In the genomic region with DNA sequence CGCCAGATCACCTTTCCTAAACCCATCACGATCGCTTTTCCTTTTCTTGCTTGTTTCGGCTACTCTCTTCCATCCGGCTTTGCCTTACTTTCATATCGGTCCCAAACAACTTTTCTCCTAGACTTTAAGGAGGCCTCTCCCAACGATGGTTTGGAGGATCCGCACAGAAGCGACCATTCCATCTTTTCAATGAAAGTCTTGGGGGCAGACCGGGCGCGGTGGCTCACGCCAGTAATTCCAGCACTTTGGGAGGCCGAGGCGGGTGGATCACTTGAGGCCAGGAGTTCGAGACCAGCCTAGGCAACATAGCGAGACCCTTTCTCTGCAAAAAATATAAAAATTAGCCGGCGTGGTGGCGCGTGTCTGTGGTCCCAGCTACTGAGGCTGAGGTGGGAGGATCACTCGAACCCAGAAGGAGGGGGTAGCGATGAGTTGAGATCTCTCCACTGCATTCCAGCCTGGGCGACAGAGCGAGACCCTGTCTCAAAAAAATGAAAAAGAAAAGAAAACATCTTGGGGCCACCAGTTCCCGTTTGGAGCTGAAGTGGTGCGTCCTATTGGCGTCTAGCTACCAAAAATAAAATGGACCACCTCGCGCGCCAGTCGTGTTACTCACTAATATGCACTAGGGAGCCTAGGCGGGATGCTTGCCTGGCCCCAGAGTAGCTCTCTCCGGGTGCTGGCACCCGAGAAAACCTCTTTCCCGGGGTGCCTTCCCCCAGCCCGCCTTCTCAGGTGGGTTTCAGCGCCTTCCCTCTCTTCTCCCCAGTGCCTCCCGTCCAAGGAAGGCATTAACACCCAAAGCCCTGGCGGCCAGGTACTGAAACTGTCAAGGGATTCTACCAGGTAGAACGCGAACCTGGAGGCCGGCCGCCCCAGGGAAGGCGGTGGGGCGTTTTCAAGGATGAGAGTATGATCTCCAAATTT, we compare ENCODE assay signal across 1 cellular context.
TF ChIP-seq lines count a peak whose summit lies in the region.

No MANE protein-coding gene starts in this region.

TF ChIP-seq in HEK293, 187 proteins besides CTCF, POLR2A, EP300 and RAD21 (continued from another document and continues in another):
- TF ChIP-seq, protein P1, sequence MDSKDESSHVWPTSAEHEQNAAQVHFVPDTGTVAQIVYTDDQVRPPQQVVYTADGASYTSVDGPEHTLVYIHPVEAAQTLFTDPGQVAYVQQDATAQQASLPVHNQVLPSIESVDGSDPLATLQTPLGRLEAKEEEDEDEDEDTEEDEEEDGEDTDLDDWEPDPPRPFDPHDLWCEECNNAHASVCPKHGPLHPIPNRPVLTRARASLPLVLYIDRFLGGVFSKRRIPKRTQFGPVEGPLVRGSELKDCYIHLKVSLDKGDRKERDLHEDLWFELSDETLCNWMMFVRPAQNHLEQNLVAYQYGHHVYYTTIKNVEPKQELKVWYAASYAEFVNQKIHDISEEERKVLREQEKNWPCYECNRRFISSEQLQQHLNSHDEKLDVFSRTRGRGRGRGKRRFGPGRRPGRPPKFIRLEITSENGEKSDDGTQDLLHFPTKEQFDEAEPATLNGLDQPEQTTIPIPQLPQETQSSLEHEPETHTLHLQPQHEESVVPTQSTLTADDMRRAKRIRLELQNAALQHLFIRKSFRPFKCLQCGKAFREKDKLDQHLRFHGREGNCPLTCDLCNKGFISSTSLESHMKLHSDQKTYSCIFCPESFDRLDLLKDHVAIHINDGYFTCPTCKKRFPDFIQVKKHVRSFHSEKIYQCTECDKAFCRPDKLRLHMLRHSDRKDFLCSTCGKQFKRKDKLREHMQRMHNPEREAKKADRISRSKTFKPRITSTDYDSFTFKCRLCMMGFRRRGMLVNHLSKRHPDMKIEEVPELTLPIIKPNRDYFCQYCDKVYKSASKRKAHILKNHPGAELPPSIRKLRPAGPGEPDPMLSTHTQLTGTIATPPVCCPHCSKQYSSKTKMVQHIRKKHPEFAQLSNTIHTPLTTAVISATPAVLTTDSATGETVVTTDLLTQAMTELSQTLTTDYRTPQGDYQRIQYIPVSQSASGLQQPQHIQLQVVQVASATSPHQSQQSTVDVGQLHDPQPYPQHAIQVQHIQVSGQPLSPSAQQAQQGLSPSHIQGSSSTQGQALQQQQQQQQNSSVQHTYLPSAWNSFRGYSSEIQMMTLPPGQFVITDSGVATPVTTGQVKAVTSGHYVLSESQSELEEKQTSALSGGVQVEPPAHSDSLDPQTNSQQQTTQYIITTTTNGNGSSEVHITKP (tag by site-specific recombination; IDR thresholded peaks at IDR 0.05) = peak; percentile 92
- TF ChIP-seq TRIM28 (IDR thresholded peaks at IDR 0.05; ENCODE audit: borderline replicate concordance, low read length) (peak; percentile 8; the same call in 1 of the 2 replicates), ZNF121 (tag by site-specific recombination; IDR thresholded peaks at IDR 0.05) (peak; percentile 93), BCL11B (tag by site-specific recombination; IDR thresholded peaks at IDR 0.05; ENCODE audit: low read depth) (no peak), ZNF677 (tag by site-specific recombination; IDR thresholded peaks at IDR 0.05) (no peak), ZNF423 (tag by site-specific recombination; IDR thresholded peaks at IDR 0.05) (no peak), ZBTB7A (tag by site-specific recombination; IDR thresholded peaks at IDR 0.05; ENCODE audit: low read depth) (0 out of 2 replicates have a peak, but pooled peaks have one; percentile 71), GLI4 (tag by site-specific recombination; IDR thresholded peaks at IDR 0.05) (0 out of 2 replicates have a peak, but pooled peaks have one; percentile 9), GLIS2 (tag by site-specific recombination; IDR thresholded peaks at IDR 0.05) (peak; percentile 18; the same call in 1 of the 2 replicates), ZNF239 (tag by site-specific recombination; IDR thresholded peaks at IDR 0.05) (no peak), ZNF629 (tag by site-specific recombination; IDR thresholded peaks at IDR 0.05) (peak; percentile 12; the same call in 1 of the 2 replicates), ZNF366 (tag by site-specific recombination; conservative IDR thresholded peaks at IDR 0.05) (peak; percentile 85), ZNF600 (tag by site-specific recombination; IDR thresholded peaks at IDR 0.05) (peak; percentile 57), KLF1 (tag by site-specific recombination; IDR thresholded peaks at IDR 0.05) (0 out of 2 replicates have a peak, but pooled peaks have one; percentile 21), ZEB2 (tag by site-specific recombination; IDR thresholded peaks at IDR 0.05) (peak; percentile 90), ZNF670 (tag by site-specific recombination; IDR thresholded peaks at IDR 0.05; ENCODE audit: low read depth) (no peak), ZBTB17 (tag by site-specific recombination; IDR thresholded peaks at IDR 0.05) (peak; percentile 91), ZNF140 (tag by site-specific recombination; IDR thresholded peaks at IDR 0.05) (no peak), SETDB1 (IDR thresholded peaks at IDR 0.05; ENCODE audit: insufficient read length, low read length) (no peak), OVOL3 (tag by site-specific recombination; IDR thresholded peaks at IDR 0.05) (0 out of 2 replicates have a peak, but pooled peaks have one; percentile 16), ZNF791 (tag by site-specific recombination; IDR thresholded peaks at IDR 0.05) (no peak), PRDM1 (tag by site-specific recombination; IDR thresholded peaks at IDR 0.05) (peak; percentile 96), ZNF664 (tag by site-specific recombination; IDR thresholded peaks at IDR 0.05) (no peak), ZNF549 (tag by site-specific recombination; IDR thresholded peaks at IDR 0.05) (no peak), ZFHX2 (tag by site-specific recombination; conservative IDR thresholded peaks at IDR 0.05) (0 out of 2 replicates have a peak, but pooled peaks have one; percentile 27), ZNF521 (tag by site-specific recombination; IDR thresholded peaks at IDR 0.05) (no peak), ZIC2 (tag by site-specific recombination; IDR thresholded peaks at IDR 0.05) (no peak), ZNF302 (tag by site-specific recombination; IDR thresholded peaks at IDR 0.05; ENCODE audit: low read depth) (no peak), ZBTB48 (tag by site-specific recombination; IDR thresholded peaks at IDR 0.05) (0 out of 2 replicates have a peak, but pooled peaks have one; percentile 22), ZNF223 (tag by site-specific recombination; IDR thresholded peaks at IDR 0.05) (no peak), ZNF571 (tag by site-specific recombination; IDR thresholded peaks at IDR 0.05) (no peak), ZNF37A (tag by site-specific recombination; IDR thresholded peaks at IDR 0.05) (no peak), ZNF843 (tag by site-specific recombination; IDR thresholded peaks at IDR 0.05) (no peak), ZNF785 (tag by site-specific recombination; IDR thresholded peaks at IDR 0.05) (no peak), ZNF2 (tag by site-specific recombination; IDR thresholded peaks at IDR 0.05) (peak; percentile 27; the same call in 1 of the 2 replicates), ZNF777 (tag by site-specific recombination; IDR thresholded peaks at IDR 0.05; ENCODE audit: borderline replicate concordance) (peak; percentile 47; the same call in 1 of the 2 replicates), YY1 (tag by site-specific recombination; IDR thresholded peaks at IDR 0.05) (no peak), ZFP69B (tag by site-specific recombination; IDR thresholded peaks at IDR 0.05) (peak; percentile 12; the same call in 1 of the 2 replicates)
- TF ChIP-seq, protein P2, sequence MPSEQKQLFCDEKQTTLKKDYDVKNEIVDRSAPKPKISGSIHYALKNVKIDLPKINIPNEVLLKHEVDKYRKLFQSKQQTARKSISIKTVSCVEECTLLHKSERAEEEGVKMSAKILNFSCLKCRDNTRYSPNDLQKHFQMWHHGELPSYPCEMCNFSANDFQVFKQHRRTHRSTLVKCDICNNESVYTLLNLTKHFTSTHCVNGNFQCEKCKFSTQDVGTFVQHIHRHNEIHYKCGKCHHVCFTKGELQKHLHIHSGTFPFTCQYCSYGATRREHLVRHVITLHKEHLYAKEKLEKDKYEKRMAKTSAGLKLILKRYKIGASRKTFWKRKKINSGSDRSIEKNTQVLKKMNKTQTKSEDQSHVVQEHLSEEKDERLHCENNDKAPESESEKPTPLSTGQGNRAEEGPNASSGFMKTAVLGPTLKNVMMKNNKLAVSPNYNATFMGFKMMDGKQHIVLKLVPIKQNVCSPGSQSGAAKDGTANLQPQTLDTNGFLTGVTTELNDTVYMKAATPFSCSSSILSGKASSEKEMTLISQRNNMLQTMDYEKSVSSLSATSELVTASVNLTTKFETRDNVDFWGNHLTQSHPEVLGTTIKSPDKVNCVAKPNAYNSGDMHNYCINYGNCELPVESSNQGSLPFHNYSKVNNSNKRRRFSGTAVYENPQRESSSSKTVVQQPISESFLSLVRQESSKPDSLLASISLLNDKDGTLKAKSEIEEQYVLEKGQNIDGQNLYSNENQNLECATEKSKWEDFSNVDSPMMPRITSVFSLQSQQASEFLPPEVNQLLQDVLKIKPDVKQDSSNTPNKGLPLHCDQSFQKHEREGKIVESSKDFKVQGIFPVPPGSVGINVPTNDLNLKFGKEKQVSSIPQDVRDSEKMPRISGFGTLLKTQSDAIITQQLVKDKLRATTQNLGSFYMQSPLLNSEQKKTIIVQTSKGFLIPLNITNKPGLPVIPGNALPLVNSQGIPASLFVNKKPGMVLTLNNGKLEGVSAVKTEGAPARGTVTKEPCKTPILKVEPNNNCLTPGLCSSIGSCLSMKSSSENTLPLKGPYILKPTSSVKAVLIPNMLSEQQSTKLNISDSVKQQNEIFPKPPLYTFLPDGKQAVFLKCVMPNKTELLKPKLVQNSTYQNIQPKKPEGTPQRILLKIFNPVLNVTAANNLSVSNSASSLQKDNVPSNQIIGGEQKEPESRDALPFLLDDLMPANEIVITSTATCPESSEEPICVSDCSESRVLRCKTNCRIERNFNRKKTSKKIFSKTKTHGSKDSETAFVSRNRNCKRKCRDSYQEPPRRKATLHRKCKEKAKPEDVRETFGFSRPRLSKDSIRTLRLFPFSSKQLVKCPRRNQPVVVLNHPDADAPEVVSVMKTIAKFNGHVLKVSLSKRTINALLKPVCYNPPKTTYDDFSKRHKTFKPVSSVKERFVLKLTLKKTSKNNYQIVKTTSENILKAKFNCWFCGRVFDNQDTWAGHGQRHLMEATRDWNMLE (tag by site-specific recombination; conservative IDR thresholded peaks at IDR 0.05; ENCODE audit: low read depth) = 0 out of 2 replicates have a peak, but pooled peaks have one; percentile 2
- TF ChIP-seq, protein P3, sequence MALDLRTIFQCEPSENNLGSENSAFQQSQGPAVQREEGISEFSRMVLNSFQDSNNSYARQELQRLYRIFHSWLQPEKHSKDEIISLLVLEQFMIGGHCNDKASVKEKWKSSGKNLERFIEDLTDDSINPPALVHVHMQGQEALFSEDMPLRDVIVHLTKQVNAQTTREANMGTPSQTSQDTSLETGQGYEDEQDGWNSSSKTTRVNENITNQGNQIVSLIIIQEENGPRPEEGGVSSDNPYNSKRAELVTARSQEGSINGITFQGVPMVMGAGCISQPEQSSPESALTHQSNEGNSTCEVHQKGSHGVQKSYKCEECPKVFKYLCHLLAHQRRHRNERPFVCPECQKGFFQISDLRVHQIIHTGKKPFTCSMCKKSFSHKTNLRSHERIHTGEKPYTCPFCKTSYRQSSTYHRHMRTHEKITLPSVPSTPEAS (tag by site-specific recombination; IDR thresholded peaks at IDR 0.05) = 0 out of 2 replicates have a peak, but pooled peaks have one; percentile 8
- TF ChIP-seq, protein P4, sequence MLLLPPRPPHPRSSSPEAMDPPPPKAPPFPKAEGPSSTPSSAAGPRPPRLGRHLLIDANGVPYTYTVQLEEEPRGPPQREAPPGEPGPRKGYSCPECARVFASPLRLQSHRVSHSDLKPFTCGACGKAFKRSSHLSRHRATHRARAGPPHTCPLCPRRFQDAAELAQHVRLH (tag by site-specific recombination; IDR thresholded peaks at IDR 0.05) = peak; percentile 64; the same call in 1 of the 2 replicates
- TF ChIP-seq, protein P5, sequence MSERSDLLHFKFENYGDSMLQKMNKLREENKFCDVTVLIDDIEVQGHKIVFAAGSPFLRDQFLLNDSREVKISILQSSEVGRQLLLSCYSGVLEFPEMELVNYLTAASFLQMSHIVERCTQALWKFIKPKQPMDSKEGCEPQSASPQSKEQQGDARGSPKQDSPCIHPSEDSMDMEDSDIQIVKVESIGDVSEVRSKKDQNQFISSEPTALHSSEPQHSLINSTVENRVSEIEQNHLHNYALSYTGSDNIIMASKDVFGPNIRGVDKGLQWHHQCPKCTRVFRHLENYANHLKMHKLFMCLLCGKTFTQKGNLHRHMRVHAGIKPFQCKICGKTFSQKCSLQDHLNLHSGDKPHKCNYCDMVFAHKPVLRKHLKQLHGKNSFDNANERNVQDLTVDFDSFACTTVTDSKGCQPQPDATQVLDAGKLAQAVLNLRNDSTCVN (tag by site-specific recombination; optimal IDR thresholded peaks at IDR 0.05) = no peak
- TF ChIP-seq, protein P6, sequence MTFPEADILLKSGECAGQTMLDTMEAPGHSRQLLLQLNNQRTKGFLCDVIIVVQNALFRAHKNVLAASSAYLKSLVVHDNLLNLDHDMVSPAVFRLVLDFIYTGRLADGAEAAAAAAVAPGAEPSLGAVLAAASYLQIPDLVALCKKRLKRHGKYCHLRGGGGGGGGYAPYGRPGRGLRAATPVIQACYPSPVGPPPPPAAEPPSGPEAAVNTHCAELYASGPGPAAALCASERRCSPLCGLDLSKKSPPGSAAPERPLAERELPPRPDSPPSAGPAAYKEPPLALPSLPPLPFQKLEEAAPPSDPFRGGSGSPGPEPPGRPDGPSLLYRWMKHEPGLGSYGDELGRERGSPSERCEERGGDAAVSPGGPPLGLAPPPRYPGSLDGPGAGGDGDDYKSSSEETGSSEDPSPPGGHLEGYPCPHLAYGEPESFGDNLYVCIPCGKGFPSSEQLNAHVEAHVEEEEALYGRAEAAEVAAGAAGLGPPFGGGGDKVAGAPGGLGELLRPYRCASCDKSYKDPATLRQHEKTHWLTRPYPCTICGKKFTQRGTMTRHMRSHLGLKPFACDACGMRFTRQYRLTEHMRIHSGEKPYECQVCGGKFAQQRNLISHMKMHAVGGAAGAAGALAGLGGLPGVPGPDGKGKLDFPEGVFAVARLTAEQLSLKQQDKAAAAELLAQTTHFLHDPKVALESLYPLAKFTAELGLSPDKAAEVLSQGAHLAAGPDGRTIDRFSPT (tag by site-specific recombination; IDR thresholded peaks at IDR 0.05) = no peak
- TF ChIP-seq, protein P7, sequence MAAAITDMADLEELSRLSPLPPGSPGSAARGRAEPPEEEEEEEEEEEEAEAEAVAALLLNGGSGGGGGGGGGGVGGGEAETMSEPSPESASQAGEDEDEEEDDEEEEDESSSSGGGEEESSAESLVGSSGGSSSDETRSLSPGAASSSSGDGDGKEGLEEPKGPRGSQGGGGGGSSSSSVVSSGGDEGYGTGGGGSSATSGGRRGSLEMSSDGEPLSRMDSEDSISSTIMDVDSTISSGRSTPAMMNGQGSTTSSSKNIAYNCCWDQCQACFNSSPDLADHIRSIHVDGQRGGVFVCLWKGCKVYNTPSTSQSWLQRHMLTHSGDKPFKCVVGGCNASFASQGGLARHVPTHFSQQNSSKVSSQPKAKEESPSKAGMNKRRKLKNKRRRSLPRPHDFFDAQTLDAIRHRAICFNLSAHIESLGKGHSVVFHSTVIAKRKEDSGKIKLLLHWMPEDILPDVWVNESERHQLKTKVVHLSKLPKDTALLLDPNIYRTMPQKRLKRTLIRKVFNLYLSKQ (tag by site-specific recombination; IDR thresholded peaks at IDR 0.05; ENCODE audit: borderline replicate concordance) = no peak
- TF ChIP-seq, protein P8, sequence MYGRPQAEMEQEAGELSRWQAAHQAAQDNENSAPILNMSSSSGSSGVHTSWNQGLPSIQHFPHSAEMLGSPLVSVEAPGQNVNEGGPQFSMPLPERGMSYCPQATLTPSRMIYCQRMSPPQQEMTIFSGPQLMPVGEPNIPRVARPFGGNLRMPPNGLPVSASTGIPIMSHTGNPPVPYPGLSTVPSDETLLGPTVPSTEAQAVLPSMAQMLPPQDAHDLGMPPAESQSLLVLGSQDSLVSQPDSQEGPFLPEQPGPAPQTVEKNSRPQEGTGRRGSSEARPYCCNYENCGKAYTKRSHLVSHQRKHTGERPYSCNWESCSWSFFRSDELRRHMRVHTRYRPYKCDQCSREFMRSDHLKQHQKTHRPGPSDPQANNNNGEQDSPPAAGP (tag by site-specific recombination; IDR thresholded peaks at IDR 0.05) = no peak
